ENCODE assay signal across 15 cellular contexts in the genomic region with DNA sequence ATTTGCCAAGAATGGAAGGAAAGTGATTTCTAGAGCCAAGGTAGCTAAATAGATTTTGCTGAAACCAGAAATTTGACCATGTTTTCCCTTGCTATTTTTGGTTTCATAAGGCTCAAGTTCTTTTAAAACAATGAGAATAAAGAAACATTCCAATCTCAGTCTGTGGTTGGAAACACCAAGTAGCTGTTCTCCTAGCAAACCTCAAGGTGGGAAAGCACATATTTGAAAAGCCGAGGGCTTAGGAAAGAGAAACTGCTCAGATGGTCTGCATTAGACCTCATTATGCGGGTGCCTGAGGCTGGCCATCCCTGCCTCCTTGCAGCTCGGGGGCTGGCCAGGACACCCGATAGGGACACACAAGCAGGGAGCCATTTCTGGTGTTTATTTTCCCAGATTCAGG. TPM values are rescaled to one million over a fixed set of nuclear protein-coding genes. Genes with fewer than 3 reads are reported as not detected.
A peak's percentile ranks its signal among the peaks of the same experiment; 100 is the strongest.
DNase-seq lines count a peak whose midpoint lies in the region; TF ChIP-seq lines count a peak whose summit lies in the region.
"Had no signal": no experiment of that assay in that cellular context is flagged by ENCODE, and none has a peak within 500 bp of the region (broad histone marks: within the 10 kb centered on the region; RNA-seq: fewer than 3 reads in every experiment).

No MANE protein-coding gene starts in this region.

- no peak for TF ChIP-seq CTCF in coronary artery (IDR thresholded peaks at IDR 0.05)

- H3K4me3 ChIP-seq in coronary artery, result no peak overlapping the region
- H3K4me3 ChIP-seq: upper lobe of left lung had no signal

- H3K27ac ChIP-seq in coronary artery, result peak overlapping the region; percentile 19 to 69
- H3K27ac ChIP-seq: upper lobe of left lung had no signal

- DNase-seq in AG08395 (ENCODE audit: low spot score), result peak; percentile 35
- DNase-seq in M059J (ENCODE audit: low read depth), result peak; percentile 81
- DNase-seq in coronary artery (ENCODE audit: low spot score), result no peak
- DNase-seq in myocyte (ENCODE audit: low read depth), result peak; percentile 27
- DNase-seq in CD1c-positive myeloid dendritic cell (ENCODE audit: extremely low spot score), result no peak
- DNase-seq in NCI-H748 treated with DMSO at 0.1 percent for 48 hours (lab: John Stamatoyannopoulos, UW), result no peak
- no peak for DNase-seq in NCI-H1930 (lab: John Stamatoyannopoulos, UW)
- no peak for DNase-seq in kidney tubule cell (ENCODE audit: low spot score)
- DNase-seq: ACHN; activated CD4-positive, alpha-beta T cell treated with anti-CD3 and anti-CD28 coated beads, Interleukin-2, amount 10 ng/mL, durations not matched to agents 24 days and 14 days; activated T-cell treated with anti-CD3 and anti-CD28 coated beads, Interleukin-2, amount 50 U/mL, for 48 hours; aorta; NCI-H510A treated with DMSO at 0.1 percent for 48 hours; upper lobe of left lung had no signal

RNA-seq across cellular contexts. Expression of gene NYX, which starts 5.8 kb away (rescaled TPM):
- not detected in 2 replicates for total RNA-seq in M059J (2014; rRNA removed; shearing (Covaris generic))
- total RNA-seq in myocyte, result not detected in 2 replicates
- polyA plus RNA-seq in myocyte (2012), result not detected
- total RNA-seq: activated CD4-positive, alpha-beta T cell treated with anti-CD3 and anti-CD28 coated beads, Interleukin-2, amount 10 ng/mL, durations not matched to agents 24 days and 14 days; aorta; lower leg skin; upper lobe of left lung had no signal
- polyA plus RNA-seq: aorta had no signal

Comparison
In these comparisons a context has a peak if more than half of its experiments do, and no peak if none do; other contexts are left out.
1. DNase-seq: peak in AG08395 (single experiment), M059J (single experiment) and myocyte (single experiment); none in coronary artery (single experiment), CD1c-positive myeloid dendritic cell (single experiment), NCI-H748 treated with DMSO at 0.1 percent for 48 hours (single experiment), NCI-H1930 (0 of 2) and kidney tubule cell (single experiment).